Comparison of ENCODE assay signal across 8 cellular contexts in genomic region chr10:72326665-72327603, GRCh38. TPM values are rescaled to one million over a fixed set of nuclear protein-coding genes. Genes with fewer than 3 reads are reported as not detected.
A peak's percentile ranks its signal among the peaks of the same experiment; 100 is the strongest.
DNase-seq lines count a peak whose midpoint lies in the region; ATAC-seq, FAIRE-seq and TF ChIP-seq lines count a peak whose summit lies in the region.
"Not testable (repeated sequence)": the region's sequence is repeated elsewhere in the genome, so short reads cannot be mapped to it uniquely, and the experiment has no call there.

No MANE protein-coding gene starts in this region.

- CTCF ChIA-PET in A549 (lab: Yijun Ruan, JAX) (interaction anchor here (0.6 to 8.5 kb wide), 29 partner anchors 11 to 562 kb away, joined by 3 to 94 read pairs (median 6); partner anchors contain the start of genes ASCC1, DDIT4 and VSIR), IMR-90 (lab: Yijun Ruan, JAX) (interaction anchor here (1.4 to 1.6 kb wide), 2 partner anchors 49 to 67 kb away, joined by 3 read pairs; no protein-coding TSS in a partner anchor)

- not testable (repeated sequence) for TF ChIP-seq POLR2A in A549 (IDR thresholded peaks at IDR 0.05; ENCODE audit: low read length); IMR-90 (IDR thresholded peaks at IDR 0.05; ENCODE audit: low read depth, low read length)

- ATAC-seq in A549; IMR-90 (ENCODE audit: low read depth): not testable (repeated sequence)

- peak overlapping the region; percentile 27 for H3K27ac Mint-ChIP-seq in endothelial cell (ENCODE audit: unreplicated experiment)
- H3K27ac Mint-ChIP-seq in nephron progenitor cell = peak overlapping the region; percentile 84

- H3K27ac ChIP-seq in A549 = peak overlapping the region; percentile 89 to 93
- not testable (repeated sequence) for H3K27ac ChIP-seq in IMR-90 (ENCODE audit: insufficient read depth, low read length)

- TF ChIP-seq RAD21 in A549 (conservative IDR thresholded peaks at IDR 0.05 in 1 of 2, IDR thresholded peaks at IDR 0.05 in 1 of 2); IMR-90 (IDR thresholded peaks at IDR 0.05; ENCODE audit: low read length): not testable (repeated sequence)

- H4K91ac ChIP-seq in IMR-90 (ENCODE audit: insufficient read depth, low read depth, low read length) = not testable (repeated sequence)

- H3K27me3 Mint-ChIP-seq in endothelial cell (ENCODE audit: unreplicated experiment) = peaks cover 16% of the 10 kb centered on the region
- not testable (repeated sequence) for H3K27me3 Mint-ChIP-seq in nephron progenitor cell (ENCODE audit: low read depth, poor library complexity)

- H3K9me3 ChIP-seq in A549; IMR-90 (ENCODE audit: control insufficient read depth, insufficient read depth, low read length): not testable (repeated sequence)

- H3K9me3 Mint-ChIP-seq in endothelial cell (ENCODE audit: unreplicated experiment); nephron progenitor cell: not testable (repeated sequence)

- not testable (repeated sequence) for H3K56ac ChIP-seq in IMR-90 (ENCODE audit: extremely low read depth, insufficient read depth, low read length)

- POLR2A ChIA-PET in A549 (lab: Yijun Ruan, JAX) = interaction anchor here (0.6 to 1.4 kb wide), 4 partner anchors 12 to 53 kb away, joined by 3 to 6 read pairs (median 6); partner anchors contain the start of gene DDIT4
- POLR2A ChIA-PET in IMR-90 (lab: Charles Lee; ENCODE audit: unreplicated experiment) = not testable (repeated sequence)

- WGBS in A549 (ENCODE audit: missing lambda C conversion rate) = 96% methylated on average over 32 of the region's 32 CpGs
- WGBS in IMR-90 (ENCODE audit: extremely low coverage in 2 of 2, insufficient read length in 1 of 2), 2 experiments = 95% methylated on average over 24 of the region's 32 CpGs; no CpG with 5 or more reads in 1 of the 2 experiments

- peaks cover 27% of the 10 kb centered on the region for H3K4me1 Mint-ChIP-seq in endothelial cell (ENCODE audit: unreplicated experiment)
- peaks cover 84% of the 10 kb centered on the region for H3K4me1 Mint-ChIP-seq in nephron progenitor cell

- BruUV-seq in IMR-90 (replicated peaks; lab: Mats Ljungman, UMichigan) = not testable (repeated sequence)

- intact Hi-C loops in IMR-90 (cut with micrococcal nuclease) = loop anchor here (5.0 kb wide), 1 partner anchor 430 kb away; no protein-coding TSS in a partner anchor

- H3K36me3 ChIP-seq in IMR-90 (ENCODE audit: control insufficient read depth, insufficient read depth, low read length) = not testable (repeated sequence)

- not testable (repeated sequence) for H3K27me3 ChIP-seq in IMR-90 (ENCODE audit: control insufficient read depth, insufficient read depth, low read length)

- TF ChIP-seq EP300 in A549 (IDR thresholded peaks at IDR 0.05) = not testable (repeated sequence)

- in situ Hi-C loops in IMR-90 (cut with MboI; ENCODE audit: low sequenced_read_pairs) = loop anchor here (10.0 kb wide), 1 partner anchor 362 kb away; the partner anchor contains the start of gene CHST3

- not testable (repeated sequence) for H3K4ac ChIP-seq in IMR-90 (ENCODE audit: low read depth, low read length)

- FAIRE-seq in A549 (lab: Jason Lieb, UNC) = not testable (repeated sequence)

- H2AK9ac ChIP-seq in IMR-90 (replicated peaks; ENCODE audit: low read depth, low read length, poor library complexity) = not testable (repeated sequence)

- not testable (repeated sequence) for H3K4me3 ChIP-seq in A549; IMR-90 (ENCODE audit: insufficient read depth, low read depth, low read length)

- dilution Hi-C loops in IMR-90 (cut with HindIII; ENCODE audit: low sequenced_read_pairs, unreplicated experiment) = not testable (repeated sequence)

- H4K20me1 ChIP-seq in IMR-90 (ENCODE audit: insufficient read depth, low read length) = not testable (repeated sequence)

- not testable (repeated sequence) for H4K5ac ChIP-seq in IMR-90 (ENCODE audit: low read depth, low read length)

- not testable (repeated sequence) for TF ChIP-seq CTCF in A549 (IDR thresholded peaks at IDR 0.05); IMR-90 (conservative IDR thresholded peaks at IDR 0.05; ENCODE audit: low read depth, low read length); endothelial cell (IDR thresholded peaks at IDR 0.05; ENCODE audit: unreplicated experiment); nephron progenitor cell (IDR thresholded peaks at IDR 0.05)

- peaks cover 83% of the 10 kb centered on the region for H3K4me1 ChIP-seq in A549
- H3K4me1 ChIP-seq in IMR-90 (ENCODE audit: control insufficient read depth, insufficient read depth, low read length) = peaks cover 27% of the 10 kb centered on the region

- not testable (repeated sequence) for H3K4me2 ChIP-seq in A549; IMR-90 (ENCODE audit: low read depth, low read length)

- not testable (repeated sequence) for H4K8ac ChIP-seq in IMR-90 (ENCODE audit: low read depth in 2 of 2, low read length in 2 of 2)

- peaks cover 17% of the 10 kb centered on the region for H3K9me1 ChIP-seq in IMR-90 (ENCODE audit: insufficient read depth, low read length)

- not testable (repeated sequence) for H3K18ac ChIP-seq in IMR-90 (ENCODE audit: low read depth, low read length)

- H3K9ac ChIP-seq in IMR-90 (ENCODE audit: low read depth, low read length) = not testable (repeated sequence)

- H2AK5ac ChIP-seq in IMR-90 (ENCODE audit: low read depth, low read length) = not testable (repeated sequence)

- H2BK120ac ChIP-seq in IMR-90 (ENCODE audit: low read depth, low read length) = 0 out of 2 replicates have a peak overlapping the region, but pooled peaks have one; percentile 33

- H2BK20ac ChIP-seq in IMR-90 (ENCODE audit: low read depth, low read length) = not testable (repeated sequence)

- DNase-seq in A549 (ENCODE audit: low read depth in 1 of 2, low spot score in 1 of 2); IMR-90; endothelial cell (ENCODE audit: low spot score); nephron progenitor cell: not testable (repeated sequence)
- DNase-seq in T-helper 2 cell = peak in 4 of 5 experiments; percentile 40 to 85 (median 58)
- peak; percentile 88 for DNase-seq in activated CD8-positive, alpha-beta memory T cell treated with anti-CD3 and anti-CD28 coated beads for 24 hours
- DNase-seq in activated naive CD4-positive, alpha-beta T cell treated with anti-CD3 and anti-CD28 coated beads, Interleukin-2, amount 50 U/mL, for 16 hours = peak; percentile 74
- DNase-seq in stimulated activated CD4-positive, alpha-beta T cell treated with anti-CD3 and anti-CD28 coated beads, Interleukin-4, amount 100 ng/mL, for 24 hours = peak; percentile 74

- H3K14ac ChIP-seq in IMR-90 (replicated peaks; ENCODE audit: low read depth, low read length) = not testable (repeated sequence)

- not testable (repeated sequence) for H2BK5ac ChIP-seq in IMR-90 (ENCODE audit: low read depth, low read length, poor library complexity, severe bottlenecking)

- not testable (repeated sequence) for H2AFZ ChIP-seq in IMR-90 (replicated peaks; ENCODE audit: low read length, poor library complexity)

- H3K4me3 Mint-ChIP-seq in endothelial cell (ENCODE audit: unreplicated experiment) = peak overlapping the region; percentile 60
- not testable (repeated sequence) for H3K4me3 Mint-ChIP-seq in nephron progenitor cell

- H3K79me1 ChIP-seq in IMR-90 (ENCODE audit: low read depth in 1 of 2, low read length in 2 of 2) = not testable (repeated sequence)

- not testable (repeated sequence) for H3K23ac ChIP-seq in IMR-90 (ENCODE audit: low read depth, low read length)

- not testable (repeated sequence) for H2BK15ac ChIP-seq in IMR-90 (ENCODE audit: low read depth, low read length)

- not testable (repeated sequence) for H3K36me3 Mint-ChIP-seq in endothelial cell (ENCODE audit: low read depth, unreplicated experiment); nephron progenitor cell (ENCODE audit: low read depth)

RNA-seq across cellular contexts. Expression of gene DNAJB12, which starts 27.8 kb away (rescaled TPM):
- polyA plus RNA-seq in A549 (2011; rRNA removed) = 21.5 and 24.4 TPM in 2 replicates
- 26.6 and 31.3 TPM in 2 replicates for polyA plus RNA-seq in A549 (2012; cell fraction: cytosol; rRNA removed)
- polyA plus RNA-seq in A549 (2012; cell fraction: nucleus; rRNA removed) = 46.2 and 51.4 TPM in 2 replicates
- 26.1 to 28.5 TPM (median 26.7 TPM) in 3 replicates for polyA plus RNA-seq in A549 (2017; fragmentation: RNase III; extraction: RNeasy Plus Mini Kit Qiagen cat#74134 plus additional on column Dnase treatment)
- polyA minus RNA-seq in A549 (2011; rRNA and poly(A)+ RNA removed) = 31.6 and 32.2 TPM in 2 replicates
- total RNA-seq in IMR-90 (2012; rRNA removed) = 18.3 and 19.2 TPM in 2 replicates
- 23.1 and 24.0 TPM in 2 replicates for polyA plus RNA-seq in IMR-90 (2012; rRNA removed)
- 18.5 and 22.8 TPM in 2 replicates for polyA plus RNA-seq in IMR-90 (2012; cell fraction: cytosol; rRNA removed)
- 28.0 and 41.8 TPM in 2 replicates for polyA plus RNA-seq in IMR-90 (2012; cell fraction: nucleus; rRNA removed; ENCODE audit: low replicate concordance)
- total RNA-seq in endothelial cell (ENCODE audit: unreplicated experiment) = 20.5 TPM

RNA-seq across cellular contexts. Expression of gene DDIT4, which starts 53.2 kb away (rescaled TPM):
- 329 and 392 TPM in 2 replicates for polyA plus RNA-seq in A549 (2011; rRNA removed)
- 189 and 275 TPM in 2 replicates for polyA plus RNA-seq in A549 (2012; cell fraction: cytosol; rRNA removed)
- polyA plus RNA-seq in A549 (2012; cell fraction: nucleus; rRNA removed) = 368 and 387 TPM in 2 replicates
- polyA plus RNA-seq in A549 (2017; fragmentation: RNase III; extraction: RNeasy Plus Mini Kit Qiagen cat#74134 plus additional on column Dnase treatment) = 188 to 239 TPM (median 238 TPM) in 3 replicates
- polyA minus RNA-seq in A549 (2011; rRNA and poly(A)+ RNA removed) = 299 and 339 TPM in 2 replicates
- total RNA-seq in IMR-90 (2012; rRNA removed) = 108 and 110 TPM in 2 replicates
- polyA plus RNA-seq in IMR-90 (2012; rRNA removed) = 31.0 and 59.6 TPM in 2 replicates
- 38.8 and 80.6 TPM in 2 replicates for polyA plus RNA-seq in IMR-90 (2012; cell fraction: cytosol; rRNA removed)
- 80.3 and 93.3 TPM in 2 replicates for polyA plus RNA-seq in IMR-90 (2012; cell fraction: nucleus; rRNA removed; ENCODE audit: low replicate concordance)
- 32.4 TPM for total RNA-seq in endothelial cell (ENCODE audit: unreplicated experiment)
